Comparison of ENCODE assay signal across 28 cellular contexts in genomic region chr11:20060180-20060579, GRCh38.
DNase-seq lines count a peak whose midpoint lies in the region; ATAC-seq, FAIRE-seq and TF ChIP-seq lines count a peak whose summit lies in the region.
"Had no signal": no experiment of that assay in that cellular context is flagged by ENCODE, and none has a peak within 500 bp of the region (broad histone marks: within the 10 kb centered on the region; RNA-seq: fewer than 3 reads in every experiment).

No MANE protein-coding gene starts in this region.

- no peaks in the 10 kb centered on the region for H3K27me3 Mint-ChIP-seq in endodermal cell (ENCODE audit: insufficient read depth)
- H3K27me3 Mint-ChIP-seq: naive B cell had no signal

- H3K9me3 Mint-ChIP-seq in endodermal cell, result no peaks in the 10 kb centered on the region
- H3K9me3 Mint-ChIP-seq: activated CD4-positive, alpha-beta T cell treated with anti-CD3 and anti-CD28 coated beads, Interleukin-2, amount 10 ng/mL, durations not matched to agents 7 days and 5 days; activated T-cell treated with anti-CD3 and anti-CD28 coated beads, Interleukin-2, amount 50 U/mL, for 72 hours; IgD-negative memory B cell; naive B cell had no signal

- intact Hi-C loops in kidney (cut with DNase I), result no loop called here

- H3K4me1 ChIP-seq in endodermal cell (ENCODE audit: control insufficient read depth, insufficient read depth, low read length) (no peaks in the 10 kb centered on the region), kidney (ENCODE audit: control insufficient read depth in 1 of 2, insufficient read depth in 1 of 2, low read depth in 1 of 2, low read length in 2 of 2) (peaks cover 0 to 6% of the 10 kb centered on the region in 2 donors)
- H3K4me1 ChIP-seq: adrenal gland; BLaER1 treated with 17β-estradiol and CSF1 and Interleukin-3, amounts not matched to agents 10 nM and 100 nM; colonic mucosa; upper lobe of left lung had no signal

- WGBS in endodermal cell (ENCODE audit: insufficient coverage in 1 of 2, insufficient read length in 1 of 2), 2 experiments, result 95 to 100% methylated on average over 2 to 3 of the region's 3 CpGs

- H3K27ac ChIP-seq in endodermal cell (ENCODE audit: low read depth, low read length), result no peak overlapping the region
- H3K27ac ChIP-seq in kidney (ENCODE audit: low read depth in 2 of 2, low read length in 2 of 2), result peak overlapping the region; percentile 44 to 57
- H3K27ac ChIP-seq: adrenal gland; BLaER1 treated with 17β-estradiol and CSF1 and Interleukin-3, amounts not matched to agents 10 nM and 100 nM; colonic mucosa; upper lobe of left lung; VCaP had no signal

- no peak for ATAC-seq in HG03571 (IDR thresholded peaks at IDR 0.05; ENCODE audit: unreplicated experiment)
- ATAC-seq: activated T-cell treated with anti-CD3 and anti-CD28 coated beads, Interleukin-2, amount 50 U/mL, for 72 hours; PC-3 had no signal

- H3K9me3 ChIP-seq in endodermal cell (ENCODE audit: control insufficient read depth, low read length) (no peaks in the 10 kb centered on the region), kidney (ENCODE audit: control insufficient read depth in 1 of 2, low read length in 2 of 2) (no peaks in the 10 kb centered on the region)
- H3K9me3 ChIP-seq: adrenal gland; BLaER1 treated with 17β-estradiol and CSF1 and Interleukin-3, amounts not matched to agents 10 nM and 100 nM; colonic mucosa; upper lobe of left lung had no signal

- H3K4me1 Mint-ChIP-seq in endodermal cell, result peaks cover 7% of the 10 kb centered on the region
- H3K4me1 Mint-ChIP-seq: activated CD4-positive, alpha-beta T cell treated with anti-CD3 and anti-CD28 coated beads, Interleukin-2, amount 10 ng/mL, durations not matched to agents 7 days and 5 days; IgD-negative memory B cell; naive B cell had no signal

- H3K36me3 ChIP-seq in endodermal cell (ENCODE audit: control insufficient read depth, insufficient read depth, low read length) (peaks cover 16% of the 10 kb centered on the region), kidney (ENCODE audit: control insufficient read depth in 1 of 2, insufficient read depth in 2 of 2, low read length in 2 of 2) (peaks cover 6 to 33% of the 10 kb centered on the region in 2 donors)
- H3K36me3 ChIP-seq: BLaER1 treated with 17β-estradiol and CSF1 and Interleukin-3, amounts not matched to agents 10 nM and 100 nM; colonic mucosa had no signal

- FAIRE-seq in kidney (lab: Jason Lieb, UNC), result no peak
- FAIRE-seq: H1 had no signal

- peaks cover 57% of the 10 kb centered on the region for H3K36me3 Mint-ChIP-seq in endodermal cell (ENCODE audit: low read depth)
- H3K36me3 Mint-ChIP-seq: naive B cell had no signal

- TF ChIP-seq CTCF in endodermal cell (conservative IDR thresholded peaks at IDR 0.05), result no peak
- no peak for TF ChIP-seq CTCF in kidney (IDR thresholded peaks at IDR 0.05; ENCODE audit: borderline replicate concordance, extremely low read depth, insufficient read depth)

- H3K27me3 ChIP-seq in endodermal cell (ENCODE audit: control insufficient read depth, insufficient read depth, low read length, poor library complexity, severe bottlenecking), result no peaks in the 10 kb centered on the region
- H3K27me3 ChIP-seq: adrenal gland; BLaER1 treated with 17β-estradiol and CSF1 and Interleukin-3, amounts not matched to agents 10 nM and 100 nM; colonic mucosa; upper lobe of left lung had no signal

- no peak overlapping the region for H3K4me3 Mint-ChIP-seq in endodermal cell
- H3K4me3 Mint-ChIP-seq: activated CD4-positive, alpha-beta T cell treated with anti-CD3 and anti-CD28 coated beads, Interleukin-2, amount 10 ng/mL, durations not matched to agents 7 days and 5 days; activated T-cell treated with anti-CD3 and anti-CD28 coated beads, Interleukin-2, amount 50 U/mL, for 72 hours; IgD-negative memory B cell; naive B cell had no signal

- no peak overlapping the region for H3K9ac ChIP-seq in endodermal cell (ENCODE audit: extremely low read depth, low read length, poor library complexity, severe bottlenecking)
- no peak overlapping the region for H3K9ac ChIP-seq in kidney (ENCODE audit: low read length in 2 of 2)
- H3K9ac ChIP-seq: BLaER1 treated with 17β-estradiol and CSF1 and Interleukin-3, amounts not matched to agents 10 nM and 100 nM had no signal

- DNase-seq in HK-2 (ENCODE audit: unreplicated experiment) (peak; percentile 7), endodermal cell (peak; percentile 10), kidney (no peak), renal cortical epithelial cell (ENCODE audit: low read depth) (peak; percentile 99), NCI-H774 (lab: John Stamatoyannopoulos, UW) (no peak), NCI-H345 treated with DMSO at 0.1 percent for 48 hours (lab: John Stamatoyannopoulos, UW; ENCODE audit: unreplicated experiment) (no peak)
- DNase-seq: activated CD4-positive, alpha-beta T cell treated with anti-CD3 and anti-CD28 coated beads, Interleukin-2, amount 10 ng/mL, durations not matched to agents 7 days and 5 days; activated naive CD4-positive, alpha-beta T cell; activated T-cell treated with anti-CD3 and anti-CD28 coated beads, Interleukin-2, amount 50 U/mL, for 72 hours; adrenal gland; colonic mucosa; effector CD8-positive, alpha-beta T cell; naive B cell; NCI-H1048; NCI-H1694; NCI-H2171; NCI-H524; nucleus accumbens; PC-3; SHP77; stimulated activated CD4-positive, alpha-beta T cell treated with anti-CD3 and anti-CD28 coated beads, Interleukin-2, amount 100 ng/mL, for 48 hours; T-helper 9 cell; upper lobe of left lung had no signal

- no peak overlapping the region for H3K4me3 ChIP-seq in endodermal cell (ENCODE audit: low read length)
- no peak overlapping the region for H3K4me3 ChIP-seq in kidney (ENCODE audit: low read length in 2 of 2)
- H3K4me3 ChIP-seq: adrenal gland; BLaER1 treated with 17β-estradiol and CSF1 and Interleukin-3, amounts not matched to agents 10 nM and 100 nM; colonic mucosa; upper lobe of left lung had no signal

- no peak overlapping the region for H3K27ac Mint-ChIP-seq in endodermal cell
- H3K27ac Mint-ChIP-seq: activated CD4-positive, alpha-beta T cell treated with anti-CD3 and anti-CD28 coated beads, Interleukin-2, amount 10 ng/mL, durations not matched to agents 7 days and 5 days; activated T-cell treated with anti-CD3 and anti-CD28 coated beads, Interleukin-2, amount 50 U/mL, for 72 hours; IgD-negative memory B cell had no signal

Comparison
In these comparisons a context has a peak if more than half of its experiments do, and no peak if none do; other contexts are left out.
1. DNase-seq: peak in HK-2 (single experiment), endodermal cell (single experiment) and renal cortical epithelial cell (single experiment); none in kidney (single experiment), NCI-H774 (single experiment) and NCI-H345 treated with DMSO at 0.1 percent for 48 hours (single experiment).